28 cellular contexts compared by ENCODE assay signal in the genomic region with DNA sequence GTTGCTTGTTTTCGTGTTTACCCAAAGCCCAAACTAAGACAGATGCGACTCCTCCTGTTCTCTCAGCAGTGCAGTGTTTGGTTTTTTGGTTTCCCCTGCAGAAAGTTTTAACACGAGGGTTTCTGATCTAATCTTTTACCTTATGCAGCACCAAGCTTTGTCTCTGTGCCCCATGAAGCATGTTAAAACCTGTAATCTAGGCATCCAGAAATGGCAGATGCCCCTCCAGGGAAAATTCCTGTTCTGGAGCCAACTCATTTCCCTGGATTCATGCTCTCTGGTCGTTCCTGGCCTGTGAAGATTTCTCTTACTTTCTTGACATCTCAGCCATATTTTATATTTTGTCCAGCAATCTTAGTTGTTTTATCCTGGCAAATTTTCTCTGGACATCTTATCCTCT.
"Had no signal": no experiment of that assay in that cellular context is flagged by ENCODE, and none has a peak within 500 bp of the region (broad histone marks: within the 10 kb centered on the region; RNA-seq: fewer than 3 reads in every experiment).

No MANE protein-coding gene starts in this region.

- H3K27me3 Mint-ChIP-seq: progenitor cell of endocrine pancreas had no signal

- ATAC-seq: activated CD8-positive, alpha-beta T cell treated with anti-CD3 and anti-CD28 coated beads, Interleukin-2, amount 10 ng/mL, durations not matched to agents 7 days and 5 days; esophagus mucosa; gastrocnemius medialis; left colon; stimulated activated naive B cell treated with anti-CD40 and anti-IgM and Interleukin-4, amounts not matched to agents 10 μg/mL and 1 μg/mL and 100 μg/mL, for 72 hours; T-cell had no signal

- H3K36me3 Mint-ChIP-seq: activated naive CD4-positive, alpha-beta T cell treated with anti-CD3 and anti-CD28 coated beads, Interleukin-2, amount 50 U/mL, for 24 hours; naive B cell; stimulated activated naive B cell treated with anti-CD40 and anti-IgM and Interleukin-4, amounts not matched to agents 10 μg/mL and 1 μg/mL and 100 μg/mL, for 72 hours; T-cell had no signal

- H3K4me1 Mint-ChIP-seq: activated naive CD4-positive, alpha-beta T cell treated with anti-CD3 and anti-CD28 coated beads, Interleukin-2, amount 50 U/mL, for 24 hours; naive B cell; stimulated activated naive B cell treated with anti-CD40 and anti-IgM and Interleukin-4, amounts not matched to agents 10 μg/mL and 1 μg/mL and 100 μg/mL, for 72 hours; T-cell had no signal

- H3K4me1 ChIP-seq: testis had no signal

- H3K4me3 Mint-ChIP-seq: activated CD8-positive, alpha-beta T cell treated with anti-CD3 and anti-CD28 coated beads, Interleukin-2, amount 10 ng/mL, durations not matched to agents 7 days and 5 days; activated naive CD4-positive, alpha-beta T cell treated with anti-CD3 and anti-CD28 coated beads, Interleukin-2, amount 50 U/mL, for 24 hours; brain; dendritic cell treated with granulocyte-macrophage colony-stimulating factor and Interleukin-4, amounts not matched to agents 40 ng/mL and 50 ng/mL, for 4 days; naive B cell; neural crest cell; stimulated activated naive B cell treated with anti-CD40 and anti-IgM and Interleukin-4, amounts not matched to agents 10 μg/mL and 1 μg/mL and 100 μg/mL, for 72 hours; T-cell had no signal

- H3K27ac ChIP-seq: gastrocnemius medialis, heart left ventricle, testis, WERI-Rb-1 had no signal

- H3K9me3 Mint-ChIP-seq: activated naive CD4-positive, alpha-beta T cell treated with anti-CD3 and anti-CD28 coated beads, Interleukin-2, amount 50 U/mL, for 24 hours; dendritic cell treated with granulocyte-macrophage colony-stimulating factor and Interleukin-4, amounts not matched to agents 40 ng/mL and 50 ng/mL, for 4 days; T-cell had no signal

- H3K36me3 ChIP-seq: gastrocnemius medialis, heart left ventricle, sigmoid colon, WERI-Rb-1 had no signal

- DNase-seq: activated CD4-positive, alpha-beta T cell treated with anti-CD3 and anti-CD28 coated beads, Interleukin-2, amount 50 U/mL, for 1 hour; activated CD4-positive, CD25-positive, alpha-beta regulatory T cell treated with anti-CD3 and anti-CD28 coated beads, Interleukin-2, amount 50 U/mL, for 72 hours; activated CD8-positive, alpha-beta T cell treated with anti-CD3 and anti-CD28 coated beads, Interleukin-2, amount 10 ng/mL, durations not matched to agents 7 days and 5 days; activated gamma-delta T cell treated with Interleukin-2 at 50 U/mL for 16 hours; aorta; caudate nucleus; effector CD4-positive, alpha-beta T cell; gastrocnemius medialis; heart left ventricle; islet precursor cell; left colon; mesenchymal stem cell; naive B cell; occipital lobe; retina; sigmoid colon; stimulated activated CD4-positive, alpha-beta T cell treated with anti-CD3 and anti-CD28 coated beads, Interleukin-2, amount 100 ng/mL, for 48 hours; stimulated activated CD8-positive, alpha-beta memory T cell treated with anti-CD3 and anti-CD28 coated beads, Interleukin-4, amount 100 ng/mL, for 48 hours; stimulated activated naive B cell treated with anti-CD40 and anti-IgM and Interleukin-4, amounts not matched to agents 10 μg/mL and 1 μg/mL and 100 μg/mL, for 72 hours; T-cell; testis; WERI-Rb-1 had no signal

- H3K4me3 ChIP-seq: gastrocnemius medialis, heart left ventricle, sigmoid colon, testis had no signal

- H3K9me3 ChIP-seq: gastrocnemius medialis, heart left ventricle, sigmoid colon, testis had no signal

- H3K27ac Mint-ChIP-seq: activated CD8-positive, alpha-beta T cell treated with anti-CD3 and anti-CD28 coated beads, Interleukin-2, amount 10 ng/mL, durations not matched to agents 7 days and 5 days; activated naive CD4-positive, alpha-beta T cell treated with anti-CD3 and anti-CD28 coated beads, Interleukin-2, amount 50 U/mL, for 24 hours; dendritic cell treated with granulocyte-macrophage colony-stimulating factor and Interleukin-4, amounts not matched to agents 40 ng/mL and 50 ng/mL, for 4 days; naive B cell; progenitor cell of endocrine pancreas; stimulated activated naive B cell treated with anti-CD40 and anti-IgM and Interleukin-4, amounts not matched to agents 10 μg/mL and 1 μg/mL and 100 μg/mL, for 72 hours; T-cell had no signal

- H3K27me3 ChIP-seq: gastrocnemius medialis, heart left ventricle, sigmoid colon, testis had no signal
